1 cellular context compared by ENCODE assay signal in genomic region chr12:54560374-54560858, GRCh38.
TF ChIP-seq lines count a peak whose summit lies in the region.

No MANE protein-coding gene starts in this region.

TF ChIP-seq in GM12878, 131 proteins besides CTCF, POLR2A, EP300 and RAD21 (continued from another document):
- no peak for TF ChIP-seq NKRF (conservative IDR thresholded peaks at IDR 0.05)
- TF ChIP-seq FOXK2 (IDR thresholded peaks at IDR 0.05), result no peak
- TF ChIP-seq FOXM1 (IDR thresholded peaks at IDR 0.05; ENCODE audit: low read depth, low read length), result no peak
- no peak for TF ChIP-seq BCL3 (IDR thresholded peaks at IDR 0.05; ENCODE audit: borderline replicate concordance, insufficient read depth, low read depth, low read length, poor library complexity, severe bottlenecking)
- TF ChIP-seq CHD1 (IDR thresholded peaks at IDR 0.05; ENCODE audit: low read depth, low read length), result no peak
- TF ChIP-seq ETV6 (conservative IDR thresholded peaks at IDR 0.05 in 1 of 2, IDR thresholded peaks at IDR 0.05 in 1 of 2; ENCODE audit: borderline replicate concordance in 1 of 2, low read depth in 1 of 2), result no peak
- TF ChIP-seq PAX5 (IDR thresholded peaks at IDR 0.05; ENCODE audit: borderline replicate concordance, low read depth, low read length), result no peak
- TF ChIP-seq NFIC (IDR thresholded peaks at IDR 0.05; ENCODE audit: low read depth, low read length), result no peak
- no peak for TF ChIP-seq USF2 (IDR thresholded peaks at IDR 0.05; ENCODE audit: borderline replicate concordance, low read depth, low read length)
- no peak for TF ChIP-seq POLR2AphosphoS2 (IDR thresholded peaks at IDR 0.05; ENCODE audit: low read depth, low read length)
- no peak for TF ChIP-seq ZNF384 (IDR thresholded peaks at IDR 0.05; ENCODE audit: borderline replicate concordance, low read depth, low read length)
- peak; percentile 49; the same call in 1 of the 2 replicates for TF ChIP-seq PML (IDR thresholded peaks at IDR 0.05; ENCODE audit: low read length)
- TF ChIP-seq RCOR1 (conservative IDR thresholded peaks at IDR 0.05; ENCODE audit: low read depth, low read length), result no peak
- TF ChIP-seq IRF5 (IDR thresholded peaks at IDR 0.05; ENCODE audit: borderline replicate concordance), result no peak
- no peak for TF ChIP-seq MTA2 (IDR thresholded peaks at IDR 0.05; ENCODE audit: low read depth)
- peak; percentile 78 for TF ChIP-seq RFX5 (IDR thresholded peaks at IDR 0.05; ENCODE audit: low read depth, low read length)
- no peak for TF ChIP-seq YBX1 (IDR thresholded peaks at IDR 0.05)
- 0 out of 4 replicates have a peak, but pooled peaks of 1 of the 2 experiments have one; percentile 10 for TF ChIP-seq IKZF2 (IDR thresholded peaks at IDR 0.05)
- TF ChIP-seq MAX (IDR thresholded peaks at IDR 0.05; ENCODE audit: low read depth, low read length), result no peak
- peak; percentile 51; the same call in 1 of the 2 replicates for TF ChIP-seq PKNOX1 (IDR thresholded peaks at IDR 0.05)
- peak; percentile 68; the same call in 1 of the 2 replicates for TF ChIP-seq CREB1 (IDR thresholded peaks at IDR 0.05; ENCODE audit: low read depth)
- no peak for TF ChIP-seq TCF3 (IDR thresholded peaks at IDR 0.05; ENCODE audit: borderline replicate concordance, insufficient read depth, low read depth, low read length)
- TF ChIP-seq CREM (IDR thresholded peaks at IDR 0.05; ENCODE audit: low read depth), result peak; percentile 17; the same call in 1 of the 2 replicates
- peak; percentile 78 for TF ChIP-seq HDGF (IDR thresholded peaks at IDR 0.05)
- 0 out of 2 replicates have a peak, but pooled peaks have one; percentile 46 for TF ChIP-seq TAF1 (IDR thresholded peaks at IDR 0.05; ENCODE audit: borderline replicate concordance, low read depth, low read length)
- TF ChIP-seq ZBED1 (IDR thresholded peaks at IDR 0.05; ENCODE audit: borderline replicate concordance), result no peak
- no peak for TF ChIP-seq ZNF217 (IDR thresholded peaks at IDR 0.05)
- TF ChIP-seq PAX8 (IDR thresholded peaks at IDR 0.05), result no peak
- TF ChIP-seq SIX5 (IDR thresholded peaks at IDR 0.05; ENCODE audit: low read depth, low read length, severe bottlenecking), result no peak
- TF ChIP-seq FOS (IDR thresholded peaks at IDR 0.05; ENCODE audit: borderline replicate concordance, extremely low read depth, insufficient read length), result no peak
- TF ChIP-seq NFXL1 (IDR thresholded peaks at IDR 0.05; ENCODE audit: borderline replicate concordance), result no peak
- TF ChIP-seq POLR2AphosphoS5 (IDR thresholded peaks at IDR 0.05; ENCODE audit: low read length), result peak; percentile 71
- peak; percentile 64 for TF ChIP-seq ATF7 (IDR thresholded peaks at IDR 0.05; ENCODE audit: low read depth)
- no peak for TF ChIP-seq NBN (IDR thresholded peaks at IDR 0.05)
- TF ChIP-seq EED (IDR thresholded peaks at IDR 0.05; ENCODE audit: low read depth), result no peak
- TF ChIP-seq SP1 (IDR thresholded peaks at IDR 0.05; ENCODE audit: low read depth, low read length), result peak; percentile 71
TF ChIP-seq in GM12878: peak in this region for 11.
